Comparison of ENCODE assay signal across 27 cellular contexts in genomic region chr9:136014147-136014927, GRCh38. TPM values are rescaled to one million over a fixed set of nuclear protein-coding genes. Genes with fewer than 3 reads are reported as not detected.
DNase-seq lines count a peak whose midpoint lies in the region; ATAC-seq and TF ChIP-seq lines count a peak whose summit lies in the region.
"Had no signal": no experiment of that assay in that cellular context is flagged by ENCODE, and none has a peak within 500 bp of the region (broad histone marks: within the 10 kb centered on the region; RNA-seq: fewer than 3 reads in every experiment).

No MANE protein-coding gene starts in this region.

- H3K4ac ChIP-seq in IMR-90 (ENCODE audit: low read depth, low read length) (no peak overlapping the region), neuronal stem cell (ENCODE audit: low read length) (no peak overlapping the region)

- no peak overlapping the region for H2BK5ac ChIP-seq in IMR-90 (ENCODE audit: low read depth, low read length, poor library complexity, severe bottlenecking)
- peak overlapping the region; percentile 71 for H2BK5ac ChIP-seq in neuronal stem cell (ENCODE audit: low read length)

- H3K27me3 ChIP-seq in right cardiac atrium (ENCODE audit: control insufficient read depth, insufficient read depth) (no peaks in the 10 kb centered on the region), left ventricle myocardium inferior (ENCODE audit: low read depth) (no peaks in the 10 kb centered on the region), IMR-90 (ENCODE audit: control insufficient read depth, insufficient read depth, low read length) (no peaks in the 10 kb centered on the region), neuronal stem cell (ENCODE audit: control insufficient read depth in 3 of 3, insufficient read depth in 3 of 3, low read depth in 1 of 3, low read length in 3 of 3) (no peaks in the 10 kb centered on the region), upper lobe of left lung (no peaks in the 10 kb centered on the region)
- H3K27me3 ChIP-seq: BLaER1 treated with 17β-estradiol and CSF1 and Interleukin-3, amounts not matched to agents 10 nM and 100 nM; esophagus squamous epithelium; foreskin keratinocyte; ovary; thyroid gland had no signal

- H3K4me3 ChIP-seq in right cardiac atrium (ENCODE audit: low read length) (no peak overlapping the region), left ventricle myocardium inferior (no peak overlapping the region), IMR-90 (ENCODE audit: insufficient read depth, low read depth, low read length) (no peak overlapping the region), neuronal stem cell (ENCODE audit: low read length in 2 of 2) (no peak overlapping the region), upper lobe of left lung (no peak overlapping the region)
- H3K4me3 ChIP-seq: BLaER1 treated with 17β-estradiol and CSF1 and Interleukin-3, amounts not matched to agents 10 nM and 100 nM; esophagus squamous epithelium; lung; ovary; thyroid gland had no signal

- H3K9me3 ChIP-seq in right cardiac atrium (ENCODE audit: control insufficient read depth, low read length) = no peaks in the 10 kb centered on the region
- H3K9me3 ChIP-seq in left ventricle myocardium inferior (replicated peaks) = no peaks in the 10 kb centered on the region
- H3K9me3 ChIP-seq in IMR-90 (ENCODE audit: control insufficient read depth, insufficient read depth, low read length) = no peaks in the 10 kb centered on the region
- H3K9me3 ChIP-seq in neuronal stem cell (replicated peaks in 1 of 2; ENCODE audit: control insufficient read depth in 2 of 2, insufficient read depth in 1 of 2, low read depth in 1 of 2, low read length in 2 of 2) = no peaks in the 10 kb centered on the region
- no peaks in the 10 kb centered on the region for H3K9me3 ChIP-seq in upper lobe of left lung
- H3K9me3 ChIP-seq: BLaER1 treated with 17β-estradiol and CSF1 and Interleukin-3, amounts not matched to agents 10 nM and 100 nM; esophagus squamous epithelium; ovary; thyroid gland had no signal

- H3K4me2 ChIP-seq in IMR-90 (ENCODE audit: low read depth, low read length) (no peak overlapping the region), neuronal stem cell (ENCODE audit: insufficient read depth, low read length, poor library complexity, severe bottlenecking) (no peak overlapping the region)

- peak overlapping the region; percentile 47 for H2BK12ac ChIP-seq in neuronal stem cell (ENCODE audit: low read length)

- H3K23ac ChIP-seq in IMR-90 (ENCODE audit: low read depth, low read length) (no peak overlapping the region), neuronal stem cell (ENCODE audit: low read depth, low read length, poor library complexity) (no peak overlapping the region)

- H3K27ac Mint-ChIP-seq in T-helper 2 cell treated with Interferon-gamma antibody and Interleukin-4, amounts not matched to agents 5 μg/mL and 100 μg/mL, for 36 hours = no peak overlapping the region
- H3K27ac Mint-ChIP-seq: activated naive CD4-positive, alpha-beta T cell treated with anti-CD3 and anti-CD28 coated beads, Interleukin-2, amount 50 U/mL, for 24 hours; activated T-helper 1 cell treated with anti-CD3 and anti-CD28 coated beads, Interleukin-12 subunit alpha, Interleukin-12 subunit beta, Interleukin-2, Interleukin-4 antibody, amounts not matched to agents 30 ng/mL and 10 ng/mL and 1 ng/mL, durations not matched to agents 14 hours and 24 hours and 36 hours; nephron had no signal

- no peak overlapping the region for H2BK20ac ChIP-seq in IMR-90 (ENCODE audit: low read depth, low read length)

- H3K36me3 ChIP-seq in left ventricle myocardium inferior (peaks cover 28% of the 10 kb centered on the region), IMR-90 (ENCODE audit: control insufficient read depth, insufficient read depth, low read length) (peaks cover 23% of the 10 kb centered on the region; the same call in 1 of the 2 replicates), neuronal stem cell (replicated peaks in 1 of 2; ENCODE audit: control insufficient read depth in 2 of 2, insufficient read depth in 2 of 2, low read length in 2 of 2) (peaks cover 0 to 4% of the 10 kb centered on the region in 2 donors), upper lobe of left lung (peaks cover 0 to 46% (median 16%) of the 10 kb centered on the region in 4 donors)
- H3K36me3 ChIP-seq: ovary had no signal

- DNase-seq in right cardiac atrium = peak in 2 of 3 donors; percentile 42 to 43
- DNase-seq in left ventricle myocardium inferior = no peak
- no peak for DNase-seq in IMR-90
- no peak for DNase-seq in neuronal stem cell (ENCODE audit: low spot score)
- peak; percentile 33 to 38 for DNase-seq in upper lobe of left lung
- no peak for DNase-seq in NCI-H2107 (lab: John Stamatoyannopoulos, UW)
- no peak for DNase-seq in HEK293T (ENCODE audit: extremely low spot score)
- no peak for DNase-seq in T-helper 2 cell treated with Interferon-gamma antibody and Interleukin-4, amounts not matched to agents 5 μg/mL and 100 μg/mL, for 36 hours (ENCODE audit: low spot score)
- DNase-seq: activated CD4-positive, alpha-beta T cell treated with anti-CD3 and anti-CD28 coated beads, Interleukin-2, amount 50 U/mL, for 48 hours; activated CD8-positive, alpha-beta memory T cell treated with anti-CD3 and anti-CD28 coated beads, Interleukin-2, amount 50 U/mL, for 48 hours; COR-L47; esophagus squamous epithelium; foreskin keratinocyte; NCI-H1694; NCI-H446 treated with DMSO at 0.1 percent for 48 hours; NCI-H774; retina; stimulated activated CD4-positive, alpha-beta T cell treated with anti-CD3 and anti-CD28 coated beads, Interleukin-12 subunit alpha, Interleukin-12 subunit beta, amount 100 ng/mL, for 4 hours; stimulated activated CD4-positive, alpha-beta T cell treated with anti-CD3 and anti-CD28 coated beads, Interleukin-2, amount 100 ng/mL, for 48 hours; thyroid gland had no signal

- H3K9me3 Mint-ChIP-seq in T-helper 2 cell treated with Interferon-gamma antibody and Interleukin-4, amounts not matched to agents 5 μg/mL and 100 μg/mL, for 36 hours = no peaks in the 10 kb centered on the region
- H3K9me3 Mint-ChIP-seq: activated naive CD4-positive, alpha-beta T cell treated with anti-CD3 and anti-CD28 coated beads, Interleukin-2, amount 50 U/mL, for 24 hours; activated T-helper 1 cell treated with anti-CD3 and anti-CD28 coated beads, Interleukin-12 subunit alpha, Interleukin-12 subunit beta, Interleukin-2, Interleukin-4 antibody, amounts not matched to agents 30 ng/mL and 10 ng/mL and 1 ng/mL, durations not matched to agents 14 hours and 24 hours and 36 hours; nephron had no signal

- peaks cover 9% of the 10 kb centered on the region for H3K9me1 ChIP-seq in IMR-90 (ENCODE audit: insufficient read depth, low read length)

- no peak overlapping the region for H2BK15ac ChIP-seq in IMR-90 (ENCODE audit: low read depth, low read length)
- H2BK15ac ChIP-seq in neuronal stem cell (ENCODE audit: low read length) = no peak overlapping the region

- intact Hi-C loops in right cardiac atrium (cut with DNase I) (loop anchor here in 1 of 4 donors (10.0 kb wide), 1 partner anchor 70 kb away; no protein-coding TSS in a partner anchor), left ventricle myocardium inferior (cut with micrococcal nuclease) (no loop called here), IMR-90 (cut with micrococcal nuclease) (no loop called here)

- H3K79me1 ChIP-seq in IMR-90 (ENCODE audit: low read depth in 1 of 2, low read length in 2 of 2) (peaks cover 6 to 58% of the 10 kb centered on the region in 2 experiments), neuronal stem cell (ENCODE audit: low read depth, low read length) (peaks cover 13% of the 10 kb centered on the region)

- 94% methylated on average over 18 of the region's 18 CpGs for WGBS in right cardiac atrium
- 100% methylated on average over 4 of the region's 18 CpGs; no CpG with 5 or more reads in 1 of the 2 experiments for WGBS in IMR-90 (ENCODE audit: extremely low coverage in 2 of 2, insufficient read length in 1 of 2), 2 experiments
- no CpG with 5 or more reads among the region's 18 CpGs for WGBS in neuronal stem cell (ENCODE audit: extremely low coverage in 2 of 2, insufficient read length in 2 of 2, insufficient replicate concordance in 1 of 2), 2 donors
- 75 to 83% methylated on average over 9 to 18 of the region's 18 CpGs for WGBS in upper lobe of left lung, 2 donors

- H3K9ac ChIP-seq in IMR-90 (ENCODE audit: low read depth, low read length) = no peak overlapping the region
- H3K9ac ChIP-seq in neuronal stem cell (ENCODE audit: low read depth, low read length, poor library complexity) = peak overlapping the region; percentile 76

- no peak overlapping the region for H2BK120ac ChIP-seq in IMR-90 (ENCODE audit: low read depth, low read length)
- H2BK120ac ChIP-seq in neuronal stem cell (ENCODE audit: low read depth, low read length) = no peak overlapping the region

- H3K4me1 Mint-ChIP-seq in T-helper 2 cell treated with Interferon-gamma antibody and Interleukin-4, amounts not matched to agents 5 μg/mL and 100 μg/mL, for 36 hours (ENCODE audit: low read depth) = no peaks in the 10 kb centered on the region
- H3K4me1 Mint-ChIP-seq: activated naive CD4-positive, alpha-beta T cell treated with anti-CD3 and anti-CD28 coated beads, Interleukin-2, amount 50 U/mL, for 24 hours had no signal

- no peak for TF ChIP-seq EP300 in upper lobe of left lung (IDR thresholded peaks at IDR 0.05)

- H4K20me1 ChIP-seq in IMR-90 (ENCODE audit: insufficient read depth, low read length) = peaks cover 40% of the 10 kb centered on the region

- no peak overlapping the region for H3K14ac ChIP-seq in IMR-90 (replicated peaks; ENCODE audit: low read depth, low read length)
- no peak overlapping the region for H3K14ac ChIP-seq in neuronal stem cell (ENCODE audit: low read length)

- no peak overlapping the region for H4K5ac ChIP-seq in IMR-90 (ENCODE audit: low read depth, low read length)

- in situ Hi-C loops in IMR-90 (cut with MboI; ENCODE audit: low sequenced_read_pairs) = no loop called here

- POLR2A ChIA-PET in IMR-90 (lab: Charles Lee; ENCODE audit: unreplicated experiment) (no interaction called here), HEK293T (lab: Yijun Ruan, JAX) (no interaction called here)

- dilution Hi-C loops in IMR-90 (cut with HindIII; ENCODE audit: low sequenced_read_pairs, unreplicated experiment) = no loop called here

- H4K91ac ChIP-seq in IMR-90 (ENCODE audit: insufficient read depth, low read depth, low read length) (no peak overlapping the region), neuronal stem cell (ENCODE audit: low read depth, low read length, poor library complexity) (no peak overlapping the region)

- TF ChIP-seq POLR2A in IMR-90 (IDR thresholded peaks at IDR 0.05; ENCODE audit: low read depth, low read length) (no peak), upper lobe of left lung (IDR thresholded peaks at IDR 0.05) (no peak)

- TF ChIP-seq CTCF in left ventricle myocardium inferior (IDR thresholded peaks at IDR 0.05; ENCODE audit: borderline replicate concordance) (no peak), IMR-90 (conservative IDR thresholded peaks at IDR 0.05; ENCODE audit: low read depth, low read length) (no peak), upper lobe of left lung (IDR thresholded peaks at IDR 0.05) (no peak)

- ATAC-seq in right cardiac atrium (no peak), IMR-90 (ENCODE audit: low read depth) (no peak), upper lobe of left lung (ENCODE audit: low FRiP score in 2 of 2) (no peak)
- ATAC-seq: foreskin keratinocyte, HCT116 had no signal

- CTCF ChIA-PET in IMR-90 (lab: Yijun Ruan, JAX) = no interaction called here
- CTCF ChIA-PET in HEK293T (lab: Yijun Ruan, JAX) = no interaction called here

- H2AK5ac ChIP-seq in IMR-90 (ENCODE audit: low read depth, low read length) (no peak overlapping the region), neuronal stem cell (ENCODE audit: low read depth, low read length) (peak overlapping the region; percentile 89)

- H3K18ac ChIP-seq in IMR-90 (ENCODE audit: low read depth, low read length) (no peak overlapping the region), neuronal stem cell (ENCODE audit: low read length) (peak overlapping the region; percentile 35)

- H3K4me1 ChIP-seq in right cardiac atrium (ENCODE audit: control insufficient read depth, insufficient read depth, low read length) (peaks cover 5% of the 10 kb centered on the region), left ventricle myocardium inferior (peaks cover 49% of the 10 kb centered on the region), IMR-90 (ENCODE audit: control insufficient read depth, insufficient read depth, low read length) (peaks cover 6% of the 10 kb centered on the region), neuronal stem cell (ENCODE audit: control insufficient read depth in 2 of 2, insufficient read depth in 1 of 2, low read depth in 1 of 2, low read length in 2 of 2) (peaks cover 12 to 14% of the 10 kb centered on the region in 2 donors), upper lobe of left lung (peaks cover 44 to 69% (median 51%) of the 10 kb centered on the region in 4 donors)
- H3K4me1 ChIP-seq: foreskin keratinocyte had no signal

- H3K56ac ChIP-seq in IMR-90 (ENCODE audit: extremely low read depth, insufficient read depth, low read length) = no peak overlapping the region

- H2AFZ ChIP-seq in IMR-90 (replicated peaks; ENCODE audit: low read length, poor library complexity) = peak overlapping the region; percentile 33
- H2AFZ ChIP-seq in neuronal stem cell (ENCODE audit: low read length) = no peak overlapping the region

- H2AK9ac ChIP-seq in IMR-90 (replicated peaks; ENCODE audit: low read depth, low read length, poor library complexity) = no peak overlapping the region

- TF ChIP-seq RAD21 in IMR-90 (IDR thresholded peaks at IDR 0.05; ENCODE audit: low read length) = no peak

- no TSS peak for BruUV-seq in IMR-90 (replicated peaks; lab: Mats Ljungman, UMichigan)

- H3K27ac ChIP-seq in right cardiac atrium (ENCODE audit: low read length) (no peak overlapping the region), left ventricle myocardium inferior (replicated peaks) (no peak overlapping the region), IMR-90 (ENCODE audit: insufficient read depth, low read length) (no peak overlapping the region), neuronal stem cell (replicated peaks; ENCODE audit: low read length) (no peak overlapping the region), upper lobe of left lung (peak overlapping the region; percentile 11 to 65 (median 42))
- H3K27ac ChIP-seq: BLaER1 treated with 17β-estradiol and CSF1 and Interleukin-3, amounts not matched to agents 10 nM and 100 nM; foreskin keratinocyte; thyroid gland had no signal

- no peaks in the 10 kb centered on the region for H3K36me3 Mint-ChIP-seq in T-helper 2 cell treated with Interferon-gamma antibody and Interleukin-4, amounts not matched to agents 5 μg/mL and 100 μg/mL, for 36 hours (ENCODE audit: low read depth)
- H3K36me3 Mint-ChIP-seq: activated naive CD4-positive, alpha-beta T cell treated with anti-CD3 and anti-CD28 coated beads, Interleukin-2, amount 50 U/mL, for 24 hours had no signal

- H4K8ac ChIP-seq in IMR-90 (ENCODE audit: low read depth in 2 of 2, low read length in 2 of 2) (no peak overlapping the region), neuronal stem cell (ENCODE audit: low read depth, low read length) (no peak overlapping the region)

- no peak overlapping the region for H3K4me3 Mint-ChIP-seq in T-helper 2 cell treated with Interferon-gamma antibody and Interleukin-4, amounts not matched to agents 5 μg/mL and 100 μg/mL, for 36 hours
- H3K4me3 Mint-ChIP-seq: activated naive CD4-positive, alpha-beta T cell treated with anti-CD3 and anti-CD28 coated beads, Interleukin-2, amount 50 U/mL, for 24 hours; activated T-helper 1 cell treated with anti-CD3 and anti-CD28 coated beads, Interleukin-12 subunit alpha, Interleukin-12 subunit beta, Interleukin-2, Interleukin-4 antibody, amounts not matched to agents 30 ng/mL and 10 ng/mL and 1 ng/mL, durations not matched to agents 14 hours and 24 hours and 36 hours; nephron had no signal

- H3K27me3 Mint-ChIP-seq in T-helper 2 cell treated with Interferon-gamma antibody and Interleukin-4, amounts not matched to agents 5 μg/mL and 100 μg/mL, for 36 hours (ENCODE audit: low read depth) = no peaks in the 10 kb centered on the region
- H3K27me3 Mint-ChIP-seq: activated naive CD4-positive, alpha-beta T cell treated with anti-CD3 and anti-CD28 coated beads, Interleukin-2, amount 50 U/mL, for 24 hours had no signal

RNA-seq across cellular contexts. Expression of gene UBAC1, which starts 53.2 kb away (rescaled TPM):
- 10 to 100 TPM; 64.0 to 88.7 (median 76.2) TPM for total RNA-seq in right cardiac atrium
- polyA plus RNA-seq in right cardiac atrium = 83.3 TPM
- total RNA-seq in left ventricle myocardium inferior = 108 TPM
- total RNA-seq in IMR-90 (2012; rRNA removed) = 25.3 and 33.6 TPM in 2 replicates
- 33.9 and 36.4 TPM in 2 replicates for polyA plus RNA-seq in IMR-90 (2012; rRNA removed)
- polyA plus RNA-seq in IMR-90 (2012; cell fraction: cytosol; rRNA removed) = 38.7 and 47.1 TPM in 2 replicates
- polyA plus RNA-seq in IMR-90 (2012; cell fraction: nucleus; rRNA removed; ENCODE audit: low replicate concordance) = 63.9 and 70.8 TPM in 2 replicates
- polyA plus RNA-seq in neuronal stem cell (2013, experiment 1 of 2) = 44.5 TPM
- 42.3 TPM for polyA plus RNA-seq in neuronal stem cell (2013, experiment 2 of 2)
- 10 to 100 TPM; 38.0 to 72.3 (median 49.3) TPM for total RNA-seq in upper lobe of left lung

Comparison
In these comparisons a context has a peak if more than half of its experiments do, and no peak if none do; other contexts are left out.
1. DNase-seq: peak in right cardiac atrium (2 of 3) and upper lobe of left lung (2 of 2); none in left ventricle myocardium inferior (single experiment), IMR-90 (single experiment), neuronal stem cell (single experiment), NCI-H2107 (single experiment), HEK293T (single experiment) and T-helper 2 cell treated with Interferon-gamma antibody and Interleukin-4, amounts not matched to agents 5 μg/mL and 100 μg/mL, for 36 hours (single experiment).
2. H3K27ac ChIP-seq: peak in upper lobe of left lung (4 of 4); none in right cardiac atrium (single experiment), left ventricle myocardium inferior (single experiment), IMR-90 (single experiment) and neuronal stem cell (single experiment).